10 cellular contexts compared by ENCODE assay signal in genomic region chr3:65412591-65412990, GRCh38.
DNase-seq lines count a peak whose midpoint lies in the region; ATAC-seq and TF ChIP-seq lines count a peak whose summit lies in the region.
"Had no signal": no experiment of that assay in that cellular context is flagged by ENCODE, and none has a peak within 500 bp of the region (broad histone marks: within the 10 kb centered on the region; RNA-seq: fewer than 3 reads in every experiment).

No MANE protein-coding gene starts in this region.

- H3K4me3 ChIP-seq in LNCaP clone FGC (ENCODE audit: low read depth, low read length), result no peak overlapping the region
- H3K4me3 ChIP-seq: cardiac muscle cell had no signal

- ATAC-seq in left cardiac atrium, result peak; percentile 86 to 92
- ATAC-seq in sciatic nerve, result peak; percentile 64
- ATAC-seq in activated CD4-positive, CD25-positive, alpha-beta regulatory T cell treated with anti-CD3 and anti-CD28 coated beads, Interleukin-2, amount 50 U/mL, for 24 hours, result no peak
- no peak for ATAC-seq in HG03159 (IDR thresholded peaks at IDR 0.05; ENCODE audit: unreplicated experiment)

- DNase-seq in LNCaP clone FGC (ENCODE audit: low read depth) (peak; percentile 94), NOMO-1 treated with dmso at 0.1 percent for 144 hours (lab: John Stamatoyannopoulos, UW; ENCODE audit: unreplicated experiment) (peak; percentile 47), left cardiac atrium (peak; percentile 46), sciatic nerve (ENCODE audit: low spot score) (no peak), GM10266 (ENCODE audit: extremely low spot score) (no peak)
- DNase-seq: NCI-H1048; stimulated activated CD4-positive, alpha-beta T cell treated with anti-CD3 and anti-CD28 coated beads, Interleukin-4, amount 100 ng/mL, for 4 hours had no signal

- peak; percentile 87 for TF ChIP-seq CTCF in LNCaP clone FGC (IDR thresholded peaks at IDR 0.05; ENCODE audit: control insufficient read depth, extremely low read depth, insufficient read depth)
- TF ChIP-seq CTCF in GM10266 (IDR thresholded peaks at IDR 0.05; ENCODE audit: control insufficient read depth, insufficient read depth, low read depth, missing control alignments), result no peak

- intact Hi-C loops in left cardiac atrium (cut with DNase I) (loop anchor here in 1 of 2 donors (5.0 to 10.0 kb wide), 2 partner anchors 68 to 880 kb away; no protein-coding TSS in a partner anchor), sciatic nerve (cut with DNase I) (no loop called here)

Comparison
In these comparisons a context has a peak if more than half of its experiments do, and no peak if none do; other contexts are left out.
1. DNase-seq: peak in LNCaP clone FGC (single experiment), NOMO-1 treated with dmso at 0.1 percent for 144 hours (single experiment) and left cardiac atrium (single experiment); none in sciatic nerve (single experiment) and GM10266 (single experiment).
2. ATAC-seq: peak in left cardiac atrium (2 of 2) and sciatic nerve (single experiment); none in activated CD4-positive, CD25-positive, alpha-beta regulatory T cell treated with anti-CD3 and anti-CD28 coated beads, Interleukin-2, amount 50 U/mL, for 24 hours (0 of 2) and HG03159 (single experiment).